ENCODE assay signal across 22 cellular contexts in genomic region chr5:68332546-68332945, GRCh38.
A peak's percentile ranks its signal among the peaks of the same experiment; 100 is the strongest.
DNase-seq lines count a peak whose midpoint lies in the region; ATAC-seq and TF ChIP-seq lines count a peak whose summit lies in the region.
"Had no signal": no experiment of that assay in that cellular context is flagged by ENCODE, and none has a peak within 500 bp of the region (broad histone marks: within the 10 kb centered on the region; RNA-seq: fewer than 3 reads in every experiment).

No MANE protein-coding gene starts in this region.

- TF ChIP-seq CTCF in IMR-90 (conservative IDR thresholded peaks at IDR 0.05; ENCODE audit: low read depth, low read length) (no peak), sigmoid colon (IDR thresholded peaks at IDR 0.05) (no peak)

- no peak overlapping the region for H2AFZ ChIP-seq in IMR-90 (replicated peaks; ENCODE audit: low read length, poor library complexity)
- H2AFZ ChIP-seq: GM23338 had no signal

- H4K91ac ChIP-seq in IMR-90 (ENCODE audit: insufficient read depth, low read depth, low read length): no peak overlapping the region

- CTCF ChIA-PET in IMR-90 (lab: Yijun Ruan, JAX): interaction anchor here (0.7 kb wide), 1 partner anchor 218 kb away, joined by 4 read pairs; no protein-coding TSS in a partner anchor
- CTCF ChIA-PET in CD8-positive, alpha-beta memory T cell (lab: Charles Lee): no interaction called here

- no peak overlapping the region for H3K56ac ChIP-seq in IMR-90 (ENCODE audit: extremely low read depth, insufficient read depth, low read length)

- H3K9me1 ChIP-seq in IMR-90 (ENCODE audit: insufficient read depth, low read length): peaks cover 8% of the 10 kb centered on the region

- TF ChIP-seq RAD21 in IMR-90 (IDR thresholded peaks at IDR 0.05; ENCODE audit: low read length): no peak

- no peak overlapping the region for H3K4ac ChIP-seq in IMR-90 (ENCODE audit: low read depth, low read length)

- no peak overlapping the region for H2BK120ac ChIP-seq in IMR-90 (ENCODE audit: low read depth, low read length)

- H3K4me1 Mint-ChIP-seq in CD8-positive, alpha-beta memory T cell: no peaks in the 10 kb centered on the region
- H3K4me1 Mint-ChIP-seq: GM23338 had no signal

- no peak overlapping the region for H2AK9ac ChIP-seq in IMR-90 (replicated peaks; ENCODE audit: low read depth, low read length, poor library complexity)

- no peak overlapping the region for H2BK15ac ChIP-seq in IMR-90 (ENCODE audit: low read depth, low read length)

- H3K36me3 Mint-ChIP-seq in CD8-positive, alpha-beta memory T cell: no peaks in the 10 kb centered on the region
- H3K36me3 Mint-ChIP-seq: naive B cell had no signal

- no peak overlapping the region for H3K18ac ChIP-seq in IMR-90 (ENCODE audit: low read depth, low read length)

- no peak overlapping the region for H4K5ac ChIP-seq in IMR-90 (ENCODE audit: low read depth, low read length)

- H3K4me1 ChIP-seq in BLaER1 treated with 17β-estradiol and CSF1 and Interleukin-3, amounts not matched to agents 10 nM and 100 nM: peaks cover 12 to 64% (median 29%) of the 10 kb centered on the region in 10 experiments
- H3K4me1 ChIP-seq in IMR-90 (ENCODE audit: control insufficient read depth, insufficient read depth, low read length): peaks cover 5% of the 10 kb centered on the region
- H3K4me1 ChIP-seq in sigmoid colon: peaks cover 0 to 7% (median 0%) of the 10 kb centered on the region in 4 donors
- no peaks in the 10 kb centered on the region for H3K4me1 ChIP-seq in CD8-positive, alpha-beta memory T cell (ENCODE audit: insufficient read depth, low read length)
- H3K4me1 ChIP-seq: ascending aorta had no signal

- H3K27me3 Mint-ChIP-seq in CD8-positive, alpha-beta memory T cell: peaks cover 0 to 1% of the 10 kb centered on the region in 2 donors

- no peak overlapping the region for H4K8ac ChIP-seq in IMR-90 (ENCODE audit: low read depth in 2 of 2, low read length in 2 of 2)

- TF ChIP-seq POLR2A in IMR-90 (IDR thresholded peaks at IDR 0.05; ENCODE audit: low read depth, low read length) (no peak), sigmoid colon (IDR thresholded peaks at IDR 0.05) (no peak)

- no peak overlapping the region for H2AK5ac ChIP-seq in IMR-90 (ENCODE audit: low read depth, low read length)

- peak overlapping the region in 5 of 11 experiments; percentile 59 to 88 (median 81); a peak in 9 of 22 replicates for H3K27ac ChIP-seq in BLaER1 treated with 17β-estradiol and CSF1 and Interleukin-3, amounts not matched to agents 10 nM and 100 nM
- H3K27ac ChIP-seq in IMR-90 (ENCODE audit: insufficient read depth, low read length): no peak overlapping the region
- H3K27ac ChIP-seq in sigmoid colon: no peak overlapping the region
- no peak overlapping the region for H3K27ac ChIP-seq in CD8-positive, alpha-beta memory T cell (ENCODE audit: low read depth, low read length)
- H3K27ac ChIP-seq: ascending aorta, coronary artery, upper lobe of right lung had no signal

- no peak overlapping the region for H2BK20ac ChIP-seq in IMR-90 (ENCODE audit: low read depth, low read length)

- no peak overlapping the region for H3K27ac Mint-ChIP-seq in CD8-positive, alpha-beta memory T cell
- H3K27ac Mint-ChIP-seq: GM23338; stimulated activated naive CD8-positive, alpha-beta T cell treated with anti-CD3 and anti-CD28 coated beads, Interleukin-15, amount 100 ng/mL, for 72 hours had no signal

- no peaks in the 10 kb centered on the region for H3K9me3 Mint-ChIP-seq in CD8-positive, alpha-beta memory T cell
- H3K9me3 Mint-ChIP-seq: naive B cell; stimulated activated naive CD8-positive, alpha-beta T cell treated with anti-CD3 and anti-CD28 coated beads, Interleukin-15, amount 100 ng/mL, for 72 hours had no signal

- H3K14ac ChIP-seq in IMR-90 (replicated peaks; ENCODE audit: low read depth, low read length): no peak overlapping the region

- no peak for ATAC-seq in IMR-90 (ENCODE audit: low read depth)
- ATAC-seq: activated CD4-positive, CD25-positive, alpha-beta regulatory T cell treated with anti-CD3 and anti-CD28 coated beads, Interleukin-2, amount 50 U/mL, for 24 hours; GM23338; left ventricle myocardium superior; stimulated activated naive CD8-positive, alpha-beta T cell treated with anti-CD3 and anti-CD28 coated beads, Interleukin-15, amount 100 ng/mL, for 72 hours; upper lobe of right lung had no signal

- no peak overlapping the region for H2BK5ac ChIP-seq in IMR-90 (ENCODE audit: low read depth, low read length, poor library complexity, severe bottlenecking)

- no peak overlapping the region for H3K23ac ChIP-seq in IMR-90 (ENCODE audit: low read depth, low read length)

- H4K20me1 ChIP-seq in BLaER1 treated with 17β-estradiol and CSF1 and Interleukin-3, amounts not matched to agents 10 nM and 100 nM: no peaks in the 10 kb centered on the region
- H4K20me1 ChIP-seq in IMR-90 (ENCODE audit: insufficient read depth, low read length): no peaks in the 10 kb centered on the region

- TF ChIP-seq EP300 in sigmoid colon (IDR thresholded peaks at IDR 0.05): no peak

- no peak overlapping the region for H3K9ac ChIP-seq in BLaER1 treated with 17β-estradiol and CSF1 and Interleukin-3, amounts not matched to agents 10 nM and 100 nM
- H3K9ac ChIP-seq in IMR-90 (ENCODE audit: low read depth, low read length): no peak overlapping the region

- H3K4me2 ChIP-seq in BLaER1 treated with 17β-estradiol and CSF1 and Interleukin-3, amounts not matched to agents 10 nM and 100 nM: peak overlapping the region in 10 of 11 experiments; percentile 5 to 87 (median 68); a peak in 16 of 22 replicates
- no peak overlapping the region for H3K4me2 ChIP-seq in IMR-90 (ENCODE audit: low read depth, low read length)
- H3K4me2 ChIP-seq: GM23338 had no signal

- no peak overlapping the region for H3K4me3 ChIP-seq in BLaER1 treated with 17β-estradiol and CSF1 and Interleukin-3, amounts not matched to agents 10 nM and 100 nM
- H3K4me3 ChIP-seq in IMR-90 (ENCODE audit: insufficient read depth, low read depth, low read length): no peak overlapping the region
- no peak overlapping the region for H3K4me3 ChIP-seq in sigmoid colon
- H3K4me3 ChIP-seq in CD8-positive, alpha-beta memory T cell (ENCODE audit: low read length): no peak overlapping the region
- H3K4me3 ChIP-seq in H7 (ENCODE audit: insufficient read depth, low read depth, low read length): no peak overlapping the region
- H3K4me3 ChIP-seq: ascending aorta, coronary artery, GM23338, spleen, upper lobe of right lung had no signal

- in situ Hi-C loops in IMR-90 (cut with MboI; ENCODE audit: low sequenced_read_pairs): no loop called here

- intact Hi-C loops in IMR-90 (cut with micrococcal nuclease) (no loop called here), sigmoid colon (cut with DNase I) (no loop called here)

- H3K27me3 ChIP-seq in BLaER1 treated with 17β-estradiol and CSF1 and Interleukin-3, amounts not matched to agents 10 nM and 100 nM: no peaks in the 10 kb centered on the region
- H3K27me3 ChIP-seq in IMR-90 (ENCODE audit: control insufficient read depth, insufficient read depth, low read length) (no peaks in the 10 kb centered on the region; the same call in 1 of the 2 replicates), sigmoid colon (no peaks in the 10 kb centered on the region), H7 (ENCODE audit: control insufficient read depth, insufficient read depth, low read length) (no peaks in the 10 kb centered on the region)
- no peaks in the 10 kb centered on the region for H3K27me3 ChIP-seq in CD8-positive, alpha-beta memory T cell (ENCODE audit: insufficient read depth, low read length, poor library complexity, severe bottlenecking)
- H3K27me3 ChIP-seq: ascending aorta, spleen, upper lobe of right lung had no signal

- no peak overlapping the region for H3K4me3 Mint-ChIP-seq in CD8-positive, alpha-beta memory T cell
- H3K4me3 Mint-ChIP-seq: GM23338; naive B cell; stimulated activated naive CD8-positive, alpha-beta T cell treated with anti-CD3 and anti-CD28 coated beads, Interleukin-15, amount 100 ng/mL, for 72 hours had no signal

- no peaks in the 10 kb centered on the region for H3K9me3 ChIP-seq in BLaER1 treated with 17β-estradiol and CSF1 and Interleukin-3, amounts not matched to agents 10 nM and 100 nM (replicated peaks in 1 of 11)
- H3K9me3 ChIP-seq in IMR-90 (ENCODE audit: control insufficient read depth, insufficient read depth, low read length) (no peaks in the 10 kb centered on the region), sigmoid colon (no peaks in the 10 kb centered on the region)
- H3K9me3 ChIP-seq in CD8-positive, alpha-beta memory T cell (ENCODE audit: low read length): no peaks in the 10 kb centered on the region
- H3K9me3 ChIP-seq: ascending aorta, spleen, upper lobe of right lung had no signal

- H3K36me3 ChIP-seq in BLaER1 treated with 17β-estradiol and CSF1 and Interleukin-3, amounts not matched to agents 10 nM and 100 nM: no peaks in the 10 kb centered on the region
- no peaks in the 10 kb centered on the region for H3K36me3 ChIP-seq in IMR-90 (ENCODE audit: control insufficient read depth, insufficient read depth, low read length)
- no peaks in the 10 kb centered on the region for H3K36me3 ChIP-seq in sigmoid colon
- no peaks in the 10 kb centered on the region for H3K36me3 ChIP-seq in CD8-positive, alpha-beta memory T cell (ENCODE audit: insufficient read depth, low read length)
- H3K36me3 ChIP-seq in H7 (replicated peaks; ENCODE audit: control insufficient read depth, insufficient read depth, low read length): no peaks in the 10 kb centered on the region
- H3K36me3 ChIP-seq: ascending aorta, spleen, upper lobe of right lung had no signal

- WGBS in IMR-90 (ENCODE audit: extremely low coverage in 2 of 2, insufficient read length in 1 of 2), 2 experiments: no CpG with 5 or more reads among the region's 1 CpG
- WGBS in sigmoid colon, 2 donors: 77 to 89% methylated on average over 1 of the region's 1 CpG

- POLR2A ChIA-PET in IMR-90 (lab: Charles Lee; ENCODE audit: unreplicated experiment): no interaction called here
- POLR2A ChIA-PET in CD8-positive, alpha-beta memory T cell (lab: Charles Lee): no interaction called here

- dilution Hi-C loops in IMR-90 (cut with HindIII; ENCODE audit: low sequenced_read_pairs, unreplicated experiment): no loop called here

- BruUV-seq in IMR-90 (replicated peaks; lab: Mats Ljungman, UMichigan): no TSS peak

- DNase-seq in IMR-90 (peak; percentile 33), SKM-1 treated with dmso at 0.1 percent for 144 hours (lab: John Stamatoyannopoulos, UW; ENCODE audit: unreplicated experiment) (peak; percentile 54), kidney tubule cell (ENCODE audit: low spot score) (peak; percentile 79), sigmoid colon (no peak), H7 (no peak)
- DNase-seq in CD8-positive, alpha-beta memory T cell: no peak
- no peak for DNase-seq in activated CD4-positive, alpha-beta T cell treated with anti-CD3 and anti-CD28 coated beads, Interleukin-2, amount 50 U/mL, for 4 hours
- DNase-seq: activated gamma-delta T cell; left ventricle myocardium superior; naive B cell; NCI-H2029 treated with DMSO at 0.1 percent for 48 hours; NCI-H69; posterior cingulate gyrus; spleen; stimulated activated naive CD8-positive, alpha-beta T cell treated with anti-CD3 and anti-CD28 coated beads, Interleukin-15, amount 100 ng/mL, for 72 hours; T-helper 1 cell; upper lobe of right lung had no signal

- no peaks in the 10 kb centered on the region for H3K79me1 ChIP-seq in IMR-90 (ENCODE audit: low read depth in 1 of 2, low read length in 2 of 2)

TF ChIP-seq in IMR-90, 13 proteins besides CTCF, POLR2A, EP300 and RAD21 (continues in another document):
- TF ChIP-seq NFE2L2 (IDR thresholded peaks at IDR 0.05; ENCODE audit: low read depth, low read length) (no peak), SMC3 (IDR thresholded peaks at IDR 0.05; ENCODE audit: low read depth, low read length) (no peak)

Comparison
In these comparisons a context has a peak if more than half of its experiments do, and no peak if none do; other contexts are left out.
1. DNase-seq: peak in IMR-90 (single experiment), SKM-1 treated with dmso at 0.1 percent for 144 hours (single experiment) and kidney tubule cell (single experiment); none in sigmoid colon (single experiment), CD8-positive, alpha-beta memory T cell (0 of 5), H7 (single experiment) and activated CD4-positive, alpha-beta T cell treated with anti-CD3 and anti-CD28 coated beads, Interleukin-2, amount 50 U/mL, for 4 hours (0 of 2).